In genomic region chr3:46558184-46559029, GRCh38 we compare ENCODE assay signal across 8 cellular contexts. TPM values are rescaled to one million over a fixed set of nuclear protein-coding genes. Genes with fewer than 3 reads are reported as not detected.
DNase-seq lines count a peak whose midpoint lies in the region; ATAC-seq, FAIRE-seq and TF ChIP-seq lines count a peak whose summit lies in the region.

No MANE protein-coding gene starts in this region.

- peaks cover 11 to 12% of the 10 kb centered on the region in 2 experiments; a peak in 4 of 5 replicates for H3K4me1 ChIP-seq in K562 (replicated peaks in 1 of 2; ENCODE audit: control insufficient read depth in 2 of 2, insufficient read depth in 2 of 2, low read length in 2 of 2)

- H3K9ac ChIP-seq in K562 (ENCODE audit: insufficient read depth in 1 of 2, low read depth in 2 of 2, low read length in 2 of 2): peak overlapping the region; percentile 52 to 69; a peak in 3 of 4 replicates

- TF ChIP-seq RAD21 in K562 (CRISPR knock-in tag; conservative IDR thresholded peaks at IDR 0.05 in 1 of 2, IDR thresholded peaks at IDR 0.05 in 1 of 2): peak; percentile 100

- peak; percentile 57 for DNase-seq in G401 (ENCODE audit: low spot score)
- DNase-seq in H4 (ENCODE audit: low spot score): peak; percentile 64
- DNase-seq in T1000 (lab: John Stamatoyannopoulos, UW): peak; percentile 53
- peak; percentile 95 to 98 (median 98) for DNase-seq in K562 (ENCODE audit: extremely low read depth in 1 of 4, low spot score in 3 of 4)
- DNase-seq in inferior parietal cortex (ENCODE audit: extremely low spot score): peak; percentile 68
- DNase-seq in stimulated activated CD4-positive, alpha-beta T cell treated with anti-CD3 and anti-CD28 coated beads, Interleukin-15, amount 100 ng/mL, for 1 hour (ENCODE audit: low read depth in 1 of 2, low spot score in 1 of 2): peak; percentile 28 to 55
- no peak for DNase-seq in NCI-H446 treated with DMSO at 0.1 percent for 48 hours (lab: John Stamatoyannopoulos, UW)

- peak overlapping the region; percentile 21; the same call in 2 of the 3 replicates for H3K27ac ChIP-seq in K562 (ENCODE audit: extremely low read depth, low read depth, low read length)

- H3K9me1 ChIP-seq in K562 (ENCODE audit: control insufficient read depth, insufficient read depth, low read length): no peaks in the 10 kb centered on the region

- no peaks in the 10 kb centered on the region; a peak in 1 of 5 replicates for H3K27me3 ChIP-seq in K562 (ENCODE audit: control insufficient read depth in 2 of 2, insufficient read depth in 2 of 2, low read length in 2 of 2)

- peak; percentile 100 for ATAC-seq in K562

- BruUV-seq in K562 (replicated peaks; lab: Mats Ljungman, UMichigan): no TSS peak

- peak; percentile 40; the same call in 1 of the 2 replicates for TF ChIP-seq EP300 in K562 (IDR thresholded peaks at IDR 0.05; ENCODE audit: low read length)

- CTCF ChIA-PET in K562 (lab: Yijun Ruan, JAX; ENCODE audit: low intra/inter-chr PET ratio): interaction anchor here (0.7 to 6.8 kb wide), 6 partner anchors 61 to 130 kb away, joined by 3 to 177 read pairs (median 6); partner anchors contain the start of gene RTP3

- in situ Hi-C loops in G401 (cut with HindIII; ENCODE audit: low sequenced_read_pairs): no loop called here
- in situ Hi-C loops in K562 (cut with MboI): loop anchor here (5.0 kb wide), 2 partner anchors 71 to 74 kb away; no protein-coding TSS in a partner anchor

- peak overlapping the region; percentile 28 for H3K4me3 ChIP-seq in K562

- H2AFZ ChIP-seq in K562 (ENCODE audit: low read depth, low read length): peak overlapping the region; percentile 98

- no peaks in the 10 kb centered on the region for H3K9me3 ChIP-seq in K562 (replicated peaks; ENCODE audit: control insufficient read depth, insufficient read depth, low read depth, low read length)

- no peaks in the 10 kb centered on the region for H3K36me3 ChIP-seq in K562 (ENCODE audit: control insufficient read depth, insufficient read depth, low read length)

- no peaks in the 10 kb centered on the region for H3K79me2 ChIP-seq in K562 (ENCODE audit: control insufficient read depth, insufficient read depth, low read length)

- no peaks in the 10 kb centered on the region for H4K20me1 ChIP-seq in K562 (replicated peaks; ENCODE audit: control insufficient read depth, insufficient read depth, low read length)

- TF ChIP-seq CTCF in LNCAP (IDR thresholded peaks at IDR 0.05) (peak; percentile 89), K562 (IDR thresholded peaks at IDR 0.05 in 2 of 3, conservative IDR thresholded peaks at IDR 0.05 in 1 of 3; ENCODE audit: insufficient read depth in 2 of 3, low read depth in 1 of 3, low read length in 3 of 3) (peak; percentile 98 to 99 (median 99))

- FAIRE-seq in K562 (lab: Jason Lieb, UNC): peak; percentile 99

- no peak for TF ChIP-seq POLR2A in K562 (conservative IDR thresholded peaks at IDR 0.05)

- 24% methylated on average over 22 of the region's 22 CpGs for WGBS in K562 (ENCODE audit: insufficient coverage, low coverage, missing lambda C conversion rate)

- H3K4me2 ChIP-seq in K562 (ENCODE audit: insufficient read depth, low read length): peak overlapping the region; percentile 80

- POLR2A ChIA-PET in K562 (lab: Yijun Ruan, JAX): interaction anchor here (0.5 to 2.5 kb wide), 10 partner anchors 9 to 429 kb away, joined by 3 to 25 read pairs (median 4); partner anchors contain the start of gene RTP3

- intact Hi-C loops in K562 (cut with micrococcal nuclease): loop anchor here (1.0 kb wide), 4 partner anchors 62 to 130 kb away; no protein-coding TSS in a partner anchor

TF ChIP-seq in K562, 482 proteins besides CTCF, POLR2A, EP300 and RAD21 (continues in another document):
- TF ChIP-seq FOS (IDR thresholded peaks at IDR 0.05; ENCODE audit: extremely low read depth, insufficient read length): no peak
- TF ChIP-seq SP2 (IDR thresholded peaks at IDR 0.05; ENCODE audit: extremely low read depth, low read depth, low read length, poor library complexity, severe bottlenecking): no peak
- TF ChIP-seq FOXM1 (IDR thresholded peaks at IDR 0.05; ENCODE audit: low read depth): 0 out of 2 replicates have a peak, but pooled peaks have one; percentile 15
- TF ChIP-seq FOXM1 (CRISPR knock-in tag; IDR thresholded peaks at IDR 0.05; ENCODE audit: low read depth): no peak
- no peak for TF ChIP-seq ZBTB1 (CRISPR knock-in tag; IDR thresholded peaks at IDR 0.05; ENCODE audit: borderline replicate concordance, low read depth)
- TF ChIP-seq PCBP2 (IDR thresholded peaks at IDR 0.05; ENCODE audit: low read depth, low read length, poor library complexity, severe bottlenecking): no peak
- TF ChIP-seq CBFA2T3 (IDR thresholded peaks at IDR 0.05): no peak
- no peak for TF ChIP-seq ARID3B (CRISPR knock-in tag; IDR thresholded peaks at IDR 0.05; ENCODE audit: borderline replicate concordance)
- no peak for TF ChIP-seq SMAD2 (IDR thresholded peaks at IDR 0.05; ENCODE audit: low read depth, low read length)
- peak; percentile 57; the same call in 1 of the 2 replicates for TF ChIP-seq MYNN (IDR thresholded peaks at IDR 0.05)
- TF ChIP-seq MYNN (CRISPR knock-in tag; IDR thresholded peaks at IDR 0.05): no peak
- no peak for TF ChIP-seq PPARD (CRISPR knock-in tag; IDR thresholded peaks at IDR 0.05)
- TF ChIP-seq ZNF639 (CRISPR knock-in tag; conservative IDR thresholded peaks at IDR 0.05 in 1 of 2, IDR thresholded peaks at IDR 0.05 in 1 of 2): no peak

RNA-seq across cellular contexts. Expression of gene LRRC2, which starts 7.7 kb away (rescaled TPM):
- total RNA-seq in G401 (2014; rRNA removed; shearing (Covaris generic)): not detected in 2 replicates
- total RNA-seq in H4 (2014; rRNA removed; shearing (Covaris generic)): 0.04 TPM in 1 of 2 replicates, not detected in the other
- not detected in 2 replicates for total RNA-seq in K562 (2011; cell fraction: chromatin; rRNA removed; ENCODE audit: low replicate concordance)
- total RNA-seq in K562 (2011; cell fraction: nucleolus; rRNA removed): not detected in 2 replicates
- not detected in 2 replicates for total RNA-seq in K562 (2011; cell fraction: nucleoplasm; rRNA removed)
- total RNA-seq in K562 (2014; rRNA removed) (not detected in 2 replicates), K562 (2014; rRNA removed; fragmentation: Illumina TruSeq; extraction: Trizol) (not detected in 2 replicates), K562 (2015; rRNA removed; fragmentation: Illumina TruSeq; extraction: Trizol) (0.04 TPM in 1 of 2 replicates, not detected in the other), K562 (2021) (not detected in 2 replicates)
- polyA plus RNA-seq in K562 (2011; rRNA removed) (0.04 and 0.07 TPM in 2 replicates), K562 (2014; fragmentation: Illumina TruSeq; extraction: Trizol) (0.01 TPM in 1 of 2 replicates, not detected in the other), K562 (2014; fragmentation: Nextera tagmentation; extraction: Ambion mirVana) (under 1 TPM in 1 of 2 experiments, not detected in 1; 0.04 TPM), K562 (2014; rRNA removed) (0.01 TPM in 1 of 2 replicates, not detected in the other)
- not detected in 2 replicates for polyA plus RNA-seq in K562 (2011; cell fraction: cytosol; rRNA removed)
- polyA plus RNA-seq in K562 (2011; cell fraction: nucleus; rRNA removed): not detected in 2 replicates
- polyA plus RNA-seq in K562 (2012): 0.03 and 0.17 TPM in 2 replicates
- not detected in 2 replicates for polyA minus RNA-seq in K562 (2011; rRNA and poly(A)+ RNA removed)
- polyA minus RNA-seq in K562 (2011; cell fraction: cytosol; rRNA and poly(A)+ RNA removed): not detected in 2 replicates
- polyA minus RNA-seq in K562 (2011; cell fraction: nucleus; rRNA and poly(A)+ RNA removed): not detected in 2 replicates

RNA-seq across cellular contexts. Expression of gene FAM240A, which starts 53.9 kb away (rescaled TPM):
- not detected in 2 replicates for total RNA-seq in G401 (2014; rRNA removed; shearing (Covaris generic))
- not detected in 2 replicates for total RNA-seq in H4 (2014; rRNA removed; shearing (Covaris generic))
- not detected in 2 replicates for total RNA-seq in K562 (2011; cell fraction: chromatin; rRNA removed; ENCODE audit: low replicate concordance)
- not detected in 2 replicates for total RNA-seq in K562 (2011; cell fraction: nucleolus; rRNA removed)
- not detected in 2 replicates for total RNA-seq in K562 (2011; cell fraction: nucleoplasm; rRNA removed)
- total RNA-seq in K562 (2014; rRNA removed): not detected in 2 replicates
- total RNA-seq in K562 (2014; rRNA removed; fragmentation: Illumina TruSeq; extraction: Trizol): not detected in 2 replicates
- total RNA-seq in K562 (2015; rRNA removed; fragmentation: Illumina TruSeq; extraction: Trizol): not detected in 2 replicates
- not detected in 2 replicates for total RNA-seq in K562 (2021)
- polyA plus RNA-seq in K562 (2011; rRNA removed): not detected in 2 replicates
- polyA plus RNA-seq in K562 (2011; cell fraction: cytosol; rRNA removed): not detected in 2 replicates
- not detected in 2 replicates for polyA plus RNA-seq in K562 (2011; cell fraction: nucleus; rRNA removed)
- not detected in 2 replicates for polyA plus RNA-seq in K562 (2012)
- polyA plus RNA-seq in K562 (2014; fragmentation: Illumina TruSeq; extraction: Trizol): not detected in 2 replicates
- not detected for polyA plus RNA-seq in K562 (2014; fragmentation: Nextera tagmentation; extraction: Ambion mirVana)
- polyA plus RNA-seq in K562 (2014; rRNA removed): not detected in 2 replicates
- not detected in 2 replicates for polyA minus RNA-seq in K562 (2011; rRNA and poly(A)+ RNA removed)
- not detected in 2 replicates for polyA minus RNA-seq in K562 (2011; cell fraction: cytosol; rRNA and poly(A)+ RNA removed)
- polyA minus RNA-seq in K562 (2011; cell fraction: nucleus; rRNA and poly(A)+ RNA removed): not detected in 2 replicates
